In the genomic region with DNA sequence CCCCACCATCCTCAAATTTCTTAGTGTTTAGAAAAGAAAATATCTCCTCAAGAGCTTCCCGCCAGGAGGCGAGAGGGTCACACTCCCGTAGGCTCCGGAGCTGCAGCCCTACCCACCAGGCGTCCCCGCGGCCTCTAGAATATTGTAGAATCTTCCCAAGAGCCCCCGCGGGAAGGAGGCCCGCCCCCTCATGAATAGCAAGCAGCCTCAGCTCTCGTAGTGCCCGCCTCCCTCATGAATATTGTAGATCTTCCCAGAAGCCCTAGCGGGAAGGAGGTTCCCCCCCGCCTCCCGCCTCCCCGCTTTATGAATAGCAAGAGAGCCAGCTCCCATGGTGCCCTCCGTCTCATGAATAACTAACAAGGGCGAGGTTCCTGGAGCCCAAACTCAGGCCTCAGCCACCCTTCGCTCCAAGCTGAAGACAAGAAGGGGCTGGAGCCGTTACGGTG, we compare ENCODE assay signal across 1 cellular context.
A peak's percentile ranks its signal among the peaks of the same experiment; 100 is the strongest.
TF ChIP-seq lines count a peak whose summit lies in the region.

A gene with protein sequence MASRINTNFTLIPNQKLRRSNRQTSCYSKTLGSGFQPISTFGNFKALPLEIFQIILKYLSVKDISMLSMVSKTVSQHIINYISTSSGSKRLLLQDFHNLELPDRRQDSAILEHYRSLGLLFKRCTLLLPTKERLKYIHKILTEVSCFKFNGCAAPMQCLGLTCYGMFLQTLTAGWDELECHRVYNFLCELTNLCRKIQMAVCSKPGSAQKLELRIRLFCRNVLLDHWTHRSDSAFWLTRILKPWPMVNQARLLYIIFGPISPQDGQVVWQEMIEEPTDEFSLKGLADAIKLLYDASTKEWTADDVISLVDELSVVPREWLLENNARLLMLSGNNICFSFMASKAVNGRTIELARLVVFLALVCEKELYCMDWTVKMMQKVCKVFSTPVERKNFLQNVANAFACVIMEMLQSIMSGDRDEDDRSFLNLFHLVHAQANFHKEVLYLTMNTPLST (minus strand): TSS at position 114 of the 449 bp plus-strand sequence. CDS start 4,378 bp downstream, outside the sequence.

TF ChIP-seq in WTC11, 78 proteins besides CTCF, POLR2A, EP300 and RAD21 (continued from another document):
- TF ChIP-seq TP53 (CRISPR knock-in tag; IDR thresholded peaks at IDR 0.05) (no peak), NFE2L1 (CRISPR knock-in tag; IDR thresholded peaks at IDR 0.05) (no peak), TEAD1 (CRISPR knock-in tag; IDR thresholded peaks at IDR 0.05) (peak; percentile 16; the same call in 1 of the 2 replicates), ETV6 (CRISPR knock-in tag; IDR thresholded peaks at IDR 0.05) (0 out of 2 replicates have a peak, but pooled peaks have one; percentile 49), FOXJ3 (CRISPR knock-in tag; IDR thresholded peaks at IDR 0.05; ENCODE audit: borderline replicate concordance) (no peak), RORB (CRISPR knock-in tag; IDR thresholded peaks at IDR 0.05) (no peak)
